8 cellular contexts compared by ENCODE assay signal in genomic region chr6:125790403-125791150, GRCh38. TPM values are rescaled to one million over a fixed set of nuclear protein-coding genes. Genes with fewer than 3 reads are reported as not detected.
DNase-seq lines count a peak whose midpoint lies in the region; ATAC-seq and TF ChIP-seq lines count a peak whose summit lies in the region.

NCOA7 (plus strand) TSS chr6:125790960; CDS start chr6:125815355, 24,395 bp downstream.

- peaks cover 20 to 31% of the 10 kb centered on the region in 2 experiments for H3K4me1 Mint-ChIP-seq in H9

- H3F3A ChIP-seq in Loucy (ENCODE audit: low read depth): no peaks in the 10 kb centered on the region

- H2AFZ ChIP-seq in H9 (ENCODE audit: low read length): peak within 1 kb of the TSS; percentile 34
- peak within 1 kb of the TSS; percentile 71 for H2AFZ ChIP-seq in Loucy (ENCODE audit: low read length)

- no peak within 1 kb of the TSS for H2BK120ac ChIP-seq in H9 (ENCODE audit: low read depth, low read length, poor library complexity, severe bottlenecking)

- H3K9me2 ChIP-seq in Loucy (replicated peaks; ENCODE audit: low read depth, low read length): no peaks in the 10 kb centered on the region

- H3K4me1 ChIP-seq in H9 (ENCODE audit: insufficient read depth, low read length) (no peaks in the 10 kb centered on the region), Loucy (ENCODE audit: insufficient read depth, low read length, poor library complexity, severe bottlenecking) (peaks cover 47% of the 10 kb centered on the region), left ventricle myocardium inferior (peaks cover 60% of the 10 kb centered on the region), psoas muscle (peaks cover 13% of the 10 kb centered on the region), urinary bladder (ENCODE audit: insufficient read depth) (peaks cover 1% of the 10 kb centered on the region)

- H2BK15ac ChIP-seq in H9 (ENCODE audit: low read depth, low read length): no peak within 1 kb of the TSS

- no CpG with 5 or more reads among the region's 97 CpGs for WGBS in H9 (ENCODE audit: extremely low coverage, insufficient read length, low lambda C conversion rate)
- 0% methylated on average over 45 to 97 of the region's 97 CpGs for WGBS in psoas muscle, 3 donors
- WGBS in urinary bladder: under 1% methylated on average over 97 of the region's 97 CpGs

- no peaks in the 10 kb centered on the region for H3K27me3 ChIP-seq in H9 (ENCODE audit: insufficient read depth, low read length)
- H3K27me3 ChIP-seq in Loucy (ENCODE audit: insufficient read depth, low read length, poor library complexity, severe bottlenecking): no peaks in the 10 kb centered on the region
- H3K27me3 ChIP-seq in left ventricle myocardium inferior (ENCODE audit: low read depth): no peaks in the 10 kb centered on the region
- no peaks in the 10 kb centered on the region for H3K27me3 ChIP-seq in psoas muscle (ENCODE audit: insufficient read depth in 3 of 3, low read length in 2 of 3)

- H3K14ac ChIP-seq in H9 (ENCODE audit: insufficient read depth, low read length): peak within 1 kb of the TSS; percentile 88

- H4K5ac ChIP-seq in H9 (ENCODE audit: insufficient read length, low read depth, low read length): no peak within 1 kb of the TSS

- H3K79me2 ChIP-seq in H9 (ENCODE audit: insufficient read depth, low read length): no peaks in the 10 kb centered on the region
- H3K79me2 ChIP-seq in Loucy (ENCODE audit: insufficient read depth, low read length): peaks cover 48% of the 10 kb centered on the region

- H3K4me3 ChIP-seq in GM08714 (ENCODE audit: low read length) (peak within 1 kb of the TSS; percentile 100), Loucy (ENCODE audit: low read length, poor library complexity, severe bottlenecking) (peak within 1 kb of the TSS; percentile 82), left ventricle myocardium inferior (peak within 1 kb of the TSS; percentile 94), psoas muscle (peak within 1 kb of the TSS; percentile 89), urinary bladder (ENCODE audit: low read depth, low read length) (peak within 1 kb of the TSS; percentile 87)

- ATAC-seq in psoas muscle: peak; percentile 86 to 92 (median 92)

- H3K23me2 ChIP-seq in H9 (ENCODE audit: insufficient read length, low read depth, low read length, poor library complexity, severe bottlenecking): peaks cover 4% of the 10 kb centered on the region

- intact Hi-C loops in left ventricle myocardium inferior (cut with micrococcal nuclease): loop anchor here (10.0 kb wide), 1 partner anchor 54 kb away; no protein-coding TSS in a partner anchor
- intact Hi-C loops in psoas muscle (cut with DNase I): loop anchor here (5.0 kb wide), 3 partner anchors 67 to 182 kb away; partner anchors contain the start of gene HINT3 (in 1 of the 2)

- H2BK5ac ChIP-seq in H9 (ENCODE audit: insufficient read length, low read length): no peak within 1 kb of the TSS

- no peaks in the 10 kb centered on the region for H3K79me1 ChIP-seq in H9 (ENCODE audit: insufficient read depth, low read depth, low read length, poor library complexity, severe bottlenecking)

- H3K9ac ChIP-seq in H9 (ENCODE audit: extremely low read depth, insufficient read length, low read length): peak within 1 kb of the TSS; percentile 20
- peak within 1 kb of the TSS; percentile 90 for H3K9ac ChIP-seq in Loucy (ENCODE audit: low read depth, low read length, poor library complexity, severe bottlenecking)

- H3K27ac ChIP-seq in H9 (ENCODE audit: insufficient read length, low read depth, low read length) (no peak within 1 kb of the TSS), left ventricle myocardium inferior (replicated peaks) (peak within 1 kb of the TSS; percentile 96), psoas muscle (peak within 1 kb of the TSS; percentile 91), urinary bladder (ENCODE audit: low read depth) (peak within 1 kb of the TSS; percentile 98)

- no peak within 1 kb of the TSS for H3K23ac ChIP-seq in H9 (ENCODE audit: insufficient read length, low read depth, low read length)

- H4K91ac ChIP-seq in H9 (ENCODE audit: insufficient read length, low read depth, low read length): no peak within 1 kb of the TSS

- H3K27ac Mint-ChIP-seq in H9: peak within 1 kb of the TSS; percentile 51 to 87 (median 86)

- no peak within 1 kb of the TSS for H2BK20ac ChIP-seq in H9 (ENCODE audit: low read depth, low read length, poor library complexity, severe bottlenecking)

- TF ChIP-seq CTCF in H9 (conservative IDR thresholded peaks at IDR 0.05) (no peak), Loucy (conservative IDR thresholded peaks at IDR 0.05; ENCODE audit: low read length) (no peak), left ventricle myocardium inferior (IDR thresholded peaks at IDR 0.05; ENCODE audit: borderline replicate concordance) (peak; percentile 26), psoas muscle (IDR thresholded peaks at IDR 0.05) (no peak)

- H3K4ac ChIP-seq in H9 (ENCODE audit: low read depth, low read length): no peak within 1 kb of the TSS

- H3K56ac ChIP-seq in H9 (ENCODE audit: insufficient read length, low read depth, low read length): no peak within 1 kb of the TSS

- no peaks in the 10 kb centered on the region; a peak in 1 of 7 replicates for H3K36me3 Mint-ChIP-seq in H9 (ENCODE audit: insufficient read depth in 1 of 3, low read depth in 3 of 3)

- H2BK12ac ChIP-seq in H9 (ENCODE audit: insufficient read length, low read depth, low read length): no peak within 1 kb of the TSS

- H3K18ac ChIP-seq in H9 (ENCODE audit: insufficient read length, low read depth, low read length): peak within 1 kb of the TSS; percentile 43

- peaks cover 4% of the 10 kb centered on the region; the same call in 1 of the 2 replicates for H3K27me3 Mint-ChIP-seq in H9 (ENCODE audit: low read depth)

- no peak within 1 kb of the TSS for H3T11ph ChIP-seq in H9 (ENCODE audit: low read length)

- H3K4me3 Mint-ChIP-seq in H9: peak within 1 kb of the TSS; percentile 77 to 92

- no peak within 1 kb of the TSS for H2AK5ac ChIP-seq in H9 (ENCODE audit: insufficient read length, low read length)

- H4K20me1 ChIP-seq in H9 (ENCODE audit: control insufficient read depth, insufficient read depth, insufficient read length) (no peaks in the 10 kb centered on the region), Loucy (ENCODE audit: insufficient read depth, low read length, poor library complexity, severe bottlenecking) (peaks cover 14% of the 10 kb centered on the region)

- H3K9me3 ChIP-seq in H9 (ENCODE audit: control insufficient read depth, low read depth, low read length) (no peaks in the 10 kb centered on the region), Loucy (ENCODE audit: insufficient read depth, low read depth, low read length) (no peaks in the 10 kb centered on the region), left ventricle myocardium inferior (replicated peaks) (no peaks in the 10 kb centered on the region), psoas muscle (no peaks in the 10 kb centered on the region)

- peak; percentile 80 for DNase-seq in H9
- DNase-seq in T-helper 1 cell: peak; percentile 65 to 85 (median 72)
- peak; percentile 69 for DNase-seq in amniotic epithelial cell (ENCODE audit: low read depth)
- DNase-seq in left ventricle myocardium inferior: peak; percentile 83
- peak; percentile 83 to 91 for DNase-seq in psoas muscle

- no peaks in the 10 kb centered on the region for H3K36me3 ChIP-seq in Loucy (ENCODE audit: insufficient read depth, low read length)
- no peaks in the 10 kb centered on the region for H3K36me3 ChIP-seq in left ventricle myocardium inferior
- no peaks in the 10 kb centered on the region for H3K36me3 ChIP-seq in psoas muscle (ENCODE audit: insufficient read depth in 1 of 2, low read depth in 1 of 2)
- H3K36me3 ChIP-seq in urinary bladder (ENCODE audit: insufficient read depth): no peaks in the 10 kb centered on the region

- H4K8ac ChIP-seq in H9 (replicated peaks; ENCODE audit: insufficient read length, low read depth, low read length): no peak within 1 kb of the TSS

- no peaks in the 10 kb centered on the region for H3K9me3 Mint-ChIP-seq in H9

- peak within 1 kb of the TSS; percentile 94 for H3K4me2 ChIP-seq in H9 (ENCODE audit: insufficient read depth, insufficient read length, low read length)
- peak within 1 kb of the TSS; percentile 77 for H3K4me2 ChIP-seq in Loucy (ENCODE audit: low read depth, low read length, poor library complexity, severe bottlenecking)

RNA-seq across cellular contexts. Expression of gene NCOA7, which starts in this region (rescaled TPM):
- total RNA-seq in H9 (2021): 7.1 and 9.4 TPM in 2 replicates
- 10.3 TPM for total RNA-seq in left ventricle myocardium inferior
- total RNA-seq in psoas muscle: 10 to 100 TPM in 3 of 4 donors, 1 to 10 TPM in 1; 8.2 to 22.5 (median 13.2) TPM
- polyA plus RNA-seq in psoas muscle: 1 to 10 TPM; 3.1 to 7.4 (median 5.6) TPM
- total RNA-seq in urinary bladder: 38.0 TPM
- 29.4 TPM for polyA plus RNA-seq in urinary bladder
